Comparison of ENCODE assay signal across 1 cellular context in genomic region chr14:74905595-74906142, GRCh38.
TF ChIP-seq lines count a peak whose summit lies in the region.

No MANE protein-coding gene starts in this region.

TF ChIP-seq in K562, 482 proteins besides CTCF, POLR2A, EP300 and RAD21 (continues in another document):
- TF ChIP-seq, protein P1, sequence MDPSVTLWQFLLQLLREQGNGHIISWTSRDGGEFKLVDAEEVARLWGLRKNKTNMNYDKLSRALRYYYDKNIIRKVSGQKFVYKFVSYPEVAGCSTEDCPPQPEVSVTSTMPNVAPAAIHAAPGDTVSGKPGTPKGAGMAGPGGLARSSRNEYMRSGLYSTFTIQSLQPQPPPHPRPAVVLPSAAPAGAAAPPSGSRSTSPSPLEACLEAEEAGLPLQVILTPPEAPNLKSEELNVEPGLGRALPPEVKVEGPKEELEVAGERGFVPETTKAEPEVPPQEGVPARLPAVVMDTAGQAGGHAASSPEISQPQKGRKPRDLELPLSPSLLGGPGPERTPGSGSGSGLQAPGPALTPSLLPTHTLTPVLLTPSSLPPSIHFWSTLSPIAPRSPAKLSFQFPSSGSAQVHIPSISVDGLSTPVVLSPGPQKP (CRISPR knock-in tag; IDR thresholded peaks at IDR 0.05) = no peak
- TF ChIP-seq FOS (IDR thresholded peaks at IDR 0.05; ENCODE audit: extremely low read depth, insufficient read length) = no peak
- no peak for TF ChIP-seq ZSCAN32 (CRISPR knock-in tag; IDR thresholded peaks at IDR 0.05)
- no peak for TF ChIP-seq ZNF253 (CRISPR knock-in tag; conservative IDR thresholded peaks at IDR 0.05)
- TF ChIP-seq CREM (IDR thresholded peaks at IDR 0.05; ENCODE audit: low read depth) = peak; percentile 57; the same call in 1 of the 2 replicates
- TF ChIP-seq NR2F6 (CRISPR knock-in tag; IDR thresholded peaks at IDR 0.05) = no peak
- peak; percentile 54; the same call in 1 of the 2 replicates for TF ChIP-seq SUPT5H (IDR thresholded peaks at IDR 0.05)
- no peak for TF ChIP-seq THAP7 (CRISPR knock-in tag; IDR thresholded peaks at IDR 0.05)
- no peak for TF ChIP-seq FOXA1 (IDR thresholded peaks at IDR 0.05; ENCODE audit: borderline replicate concordance)
- TF ChIP-seq PCBP1 (IDR thresholded peaks at IDR 0.05; ENCODE audit: low read depth, low read length, poor library complexity, severe bottlenecking) = no peak
- TF ChIP-seq EP400 (IDR thresholded peaks at IDR 0.05) = no peak
- TF ChIP-seq, protein P2, sequence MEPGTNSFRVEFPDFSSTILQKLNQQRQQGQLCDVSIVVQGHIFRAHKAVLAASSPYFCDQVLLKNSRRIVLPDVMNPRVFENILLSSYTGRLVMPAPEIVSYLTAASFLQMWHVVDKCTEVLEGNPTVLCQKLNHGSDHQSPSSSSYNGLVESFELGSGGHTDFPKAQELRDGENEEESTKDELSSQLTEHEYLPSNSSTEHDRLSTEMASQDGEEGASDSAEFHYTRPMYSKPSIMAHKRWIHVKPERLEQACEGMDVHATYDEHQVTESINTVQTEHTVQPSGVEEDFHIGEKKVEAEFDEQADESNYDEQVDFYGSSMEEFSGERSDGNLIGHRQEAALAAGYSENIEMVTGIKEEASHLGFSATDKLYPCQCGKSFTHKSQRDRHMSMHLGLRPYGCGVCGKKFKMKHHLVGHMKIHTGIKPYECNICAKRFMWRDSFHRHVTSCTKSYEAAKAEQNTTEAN (CRISPR knock-in tag; IDR thresholded peaks at IDR 0.05) = no peak
- TF ChIP-seq, protein P3, sequence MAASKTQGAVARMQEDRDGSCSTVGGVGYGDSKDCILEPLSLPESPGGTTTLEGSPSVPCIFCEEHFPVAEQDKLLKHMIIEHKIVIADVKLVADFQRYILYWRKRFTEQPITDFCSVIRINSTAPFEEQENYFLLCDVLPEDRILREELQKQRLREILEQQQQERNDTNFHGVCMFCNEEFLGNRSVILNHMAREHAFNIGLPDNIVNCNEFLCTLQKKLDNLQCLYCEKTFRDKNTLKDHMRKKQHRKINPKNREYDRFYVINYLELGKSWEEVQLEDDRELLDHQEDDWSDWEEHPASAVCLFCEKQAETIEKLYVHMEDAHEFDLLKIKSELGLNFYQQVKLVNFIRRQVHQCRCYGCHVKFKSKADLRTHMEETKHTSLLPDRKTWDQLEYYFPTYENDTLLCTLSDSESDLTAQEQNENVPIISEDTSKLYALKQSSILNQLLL (CRISPR knock-in tag; IDR thresholded peaks at IDR 0.05; ENCODE audit: borderline replicate concordance) = no peak
- peak; percentile 66; the same call in 1 of the 2 replicates for TF ChIP-seq POLR2AphosphoS2 (IDR thresholded peaks at IDR 0.05; ENCODE audit: low read length)
- no peak for TF ChIP-seq E2F3 (CRISPR knock-in tag; IDR thresholded peaks at IDR 0.05)
- no peak for TF ChIP-seq ZNF184 (CRISPR knock-in tag; IDR thresholded peaks at IDR 0.05)
- no peak for TF ChIP-seq ESRRB (CRISPR knock-in tag; IDR thresholded peaks at IDR 0.05; ENCODE audit: borderline replicate concordance)
- TF ChIP-seq ZNF511 (CRISPR knock-in tag; IDR thresholded peaks at IDR 0.05) = no peak
- TF ChIP-seq ZBTB33 (CRISPR knock-in tag; IDR thresholded peaks at IDR 0.05) = no peak
- TF ChIP-seq MAZ (CRISPR knock-in tag; conservative IDR thresholded peaks at IDR 0.05 in 1 of 2, IDR thresholded peaks at IDR 0.05 in 1 of 2) = 0 out of 4 replicates have a peak, but pooled peaks of 1 of the 2 experiments have one; percentile 17
- peak in 1 of 2 experiments; percentile 62; a peak in 1 of 4 replicates for TF ChIP-seq SIN3A (IDR thresholded peaks at IDR 0.05; ENCODE audit: borderline replicate concordance in 2 of 2, control insufficient read depth in 1 of 2, low read depth in 2 of 2, low read length in 2 of 2)
- TF ChIP-seq DMBX1 (CRISPR knock-in tag; IDR thresholded peaks at IDR 0.05; ENCODE audit: borderline replicate concordance) = no peak
- TF ChIP-seq ZNF76 (CRISPR knock-in tag; IDR thresholded peaks at IDR 0.05; ENCODE audit: borderline replicate concordance) = no peak
- no peak for TF ChIP-seq ZNF239 (CRISPR knock-in tag; IDR thresholded peaks at IDR 0.05)
- TF ChIP-seq ZNF121 (CRISPR knock-in tag; conservative IDR thresholded peaks at IDR 0.05) = no peak
- TF ChIP-seq KLF6 (CRISPR knock-in tag; IDR thresholded peaks at IDR 0.05; ENCODE audit: borderline replicate concordance) = no peak; the same call in 1 of the 2 replicates
- no peak for TF ChIP-seq ZNF445 (CRISPR knock-in tag; IDR thresholded peaks at IDR 0.05; ENCODE audit: low read depth)
- no peak for TF ChIP-seq EZH2 (IDR thresholded peaks at IDR 0.05; ENCODE audit: borderline replicate concordance, low read depth, low read length)
- TF ChIP-seq ZBTB34 (CRISPR knock-in tag; IDR thresholded peaks at IDR 0.05) = no peak
- TF ChIP-seq, protein P4, sequence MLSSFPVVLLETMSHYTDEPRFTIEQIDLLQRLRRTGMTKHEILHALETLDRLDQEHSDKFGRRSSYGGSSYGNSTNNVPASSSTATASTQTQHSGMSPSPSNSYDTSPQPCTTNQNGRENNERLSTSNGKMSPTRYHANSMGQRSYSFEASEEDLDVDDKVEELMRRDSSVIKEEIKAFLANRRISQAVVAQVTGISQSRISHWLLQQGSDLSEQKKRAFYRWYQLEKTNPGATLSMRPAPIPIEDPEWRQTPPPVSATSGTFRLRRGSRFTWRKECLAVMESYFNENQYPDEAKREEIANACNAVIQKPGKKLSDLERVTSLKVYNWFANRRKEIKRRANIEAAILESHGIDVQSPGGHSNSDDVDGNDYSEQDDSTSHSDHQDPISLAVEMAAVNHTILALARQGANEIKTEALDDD (IDR thresholded peaks at IDR 0.05) = no peak
- TF ChIP-seq KDM4B (IDR thresholded peaks at IDR 0.05; ENCODE audit: borderline replicate concordance in 2 of 2, low read depth in 1 of 2) = no peak
- TF ChIP-seq MIER1 (IDR thresholded peaks at IDR 0.05; ENCODE audit: low read depth) = no peak
- TF ChIP-seq SMAD3 (CRISPR knock-in tag; conservative IDR thresholded peaks at IDR 0.05) = no peak
- no peak for TF ChIP-seq PRMT5 (CRISPR knock-in tag; IDR thresholded peaks at IDR 0.05)
- TF ChIP-seq, protein P5, sequence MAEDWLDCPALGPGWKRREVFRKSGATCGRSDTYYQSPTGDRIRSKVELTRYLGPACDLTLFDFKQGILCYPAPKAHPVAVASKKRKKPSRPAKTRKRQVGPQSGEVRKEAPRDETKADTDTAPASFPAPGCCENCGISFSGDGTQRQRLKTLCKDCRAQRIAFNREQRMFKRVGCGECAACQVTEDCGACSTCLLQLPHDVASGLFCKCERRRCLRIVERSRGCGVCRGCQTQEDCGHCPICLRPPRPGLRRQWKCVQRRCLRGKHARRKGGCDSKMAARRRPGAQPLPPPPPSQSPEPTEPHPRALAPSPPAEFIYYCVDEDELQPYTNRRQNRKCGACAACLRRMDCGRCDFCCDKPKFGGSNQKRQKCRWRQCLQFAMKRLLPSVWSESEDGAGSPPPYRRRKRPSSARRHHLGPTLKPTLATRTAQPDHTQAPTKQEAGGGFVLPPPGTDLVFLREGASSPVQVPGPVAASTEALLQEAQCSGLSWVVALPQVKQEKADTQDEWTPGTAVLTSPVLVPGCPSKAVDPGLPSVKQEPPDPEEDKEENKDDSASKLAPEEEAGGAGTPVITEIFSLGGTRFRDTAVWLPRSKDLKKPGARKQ (CRISPR knock-in tag; IDR thresholded peaks at IDR 0.05) = no peak
- no peak for TF ChIP-seq ZNF407 (IDR thresholded peaks at IDR 0.05; ENCODE audit: low read depth)
- TF ChIP-seq NELFE (IDR thresholded peaks at IDR 0.05; ENCODE audit: insufficient read depth, insufficient read length) = no peak
- no peak for TF ChIP-seq CEBPB (tag; IDR thresholded peaks at IDR 0.05)
- no peak for TF ChIP-seq ZNF146 (CRISPR knock-in tag; IDR thresholded peaks at IDR 0.05; ENCODE audit: unreplicated experiment)
- no peak for TF ChIP-seq CHD1 (IDR thresholded peaks at IDR 0.05; ENCODE audit: low read length)
- no peak for TF ChIP-seq ZNF224 (CRISPR knock-in tag; IDR thresholded peaks at IDR 0.05)
- no peak for TF ChIP-seq HDAC2 (IDR thresholded peaks at IDR 0.05)
- TF ChIP-seq SAFB (IDR thresholded peaks at IDR 0.05; ENCODE audit: borderline replicate concordance, low read depth, low read length) = peak; percentile 72; the same call in 1 of the 2 replicates
- TF ChIP-seq POLR2B (IDR thresholded peaks at IDR 0.05; ENCODE audit: low read depth, partially characterized antibody) = peak; percentile 24
- TF ChIP-seq BRCA1 (IDR thresholded peaks at IDR 0.05) = no peak
- TF ChIP-seq BRCA1 (CRISPR knock-in tag; IDR thresholded peaks at IDR 0.05) = no peak
